In the genomic region with DNA sequence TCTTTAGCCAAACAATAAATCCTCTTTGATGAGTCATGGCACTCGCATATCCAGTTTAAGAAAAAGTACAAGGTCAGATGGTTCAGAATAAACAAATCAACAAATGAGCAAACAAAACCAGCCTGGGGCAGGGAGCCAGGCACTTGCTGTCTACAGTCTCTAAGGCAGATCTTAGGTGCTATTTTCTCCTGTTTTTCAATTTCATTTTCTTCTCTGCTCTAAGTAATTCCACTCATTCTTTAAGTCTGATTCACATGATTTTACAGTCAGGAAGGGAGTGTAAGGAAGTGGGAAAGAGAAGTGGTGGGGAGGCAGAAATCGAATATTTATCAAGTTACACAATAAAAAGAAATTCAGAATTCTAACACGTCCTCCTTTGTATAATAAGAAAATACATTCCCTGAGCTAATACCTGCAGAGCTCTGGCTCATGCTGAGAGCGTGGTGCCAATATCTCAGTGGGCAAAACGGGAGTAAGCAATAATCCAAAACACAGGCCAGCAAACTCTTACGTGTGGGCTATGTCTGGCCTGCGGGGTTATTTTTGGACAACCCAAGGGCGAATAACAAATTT, we compare ENCODE assay signal across 9 cellular contexts.
DNase-seq lines count a peak whose midpoint lies in the region; ATAC-seq and TF ChIP-seq lines count a peak whose summit lies in the region.
"Had no signal": no experiment of that assay in that cellular context is flagged by ENCODE, and none has a peak within 500 bp of the region (broad histone marks: within the 10 kb centered on the region; RNA-seq: fewer than 3 reads in every experiment).

No MANE protein-coding gene starts in this region.

- H3K36me3 Mint-ChIP-seq in chondrocyte (ENCODE audit: low read depth) (peaks cover 1% of the 10 kb centered on the region), mesothelial cell of epicardium (peaks cover 37% of the 10 kb centered on the region)

- TF ChIP-seq CTCF in C4-2B (conservative IDR thresholded peaks at IDR 0.05) (no peak), chondrocyte (IDR thresholded peaks at IDR 0.05) (no peak), mesothelial cell of epicardium (IDR thresholded peaks at IDR 0.05; ENCODE audit: unreplicated experiment) (no peak)

- H3K27ac Mint-ChIP-seq in chondrocyte (ENCODE audit: unreplicated experiment) = peak overlapping the region; percentile 82
- H3K27ac Mint-ChIP-seq in mesothelial cell of epicardium = peak overlapping the region; percentile 87

- ATAC-seq in GM18909 (IDR thresholded peaks at IDR 0.05; ENCODE audit: poor library complexity, unreplicated experiment) = no peak

- H3K4me1 Mint-ChIP-seq in chondrocyte (ENCODE audit: low read depth) = peaks cover 41% of the 10 kb centered on the region
- H3K4me1 Mint-ChIP-seq in mesothelial cell of epicardium = peaks cover 25% of the 10 kb centered on the region

- H3K9me3 Mint-ChIP-seq in chondrocyte (ENCODE audit: low read depth) (no peaks in the 10 kb centered on the region), mesothelial cell of epicardium (peaks cover 24% of the 10 kb centered on the region)

- H3K27ac ChIP-seq in C4-2B = peak overlapping the region; percentile 76; the same call in 1 of the 2 replicates

- peak; percentile 40 for DNase-seq in MV-4-11 (lab: John Stamatoyannopoulos, UW)
- DNase-seq in chondrocyte (ENCODE audit: low spot score) = no peak
- no peak for DNase-seq in mesothelial cell of epicardium (ENCODE audit: low spot score in 2 of 2, unreplicated experiment in 2 of 2)
- DNase-seq in NCI-H2107 (lab: John Stamatoyannopoulos, UW) = no peak
- no peak for DNase-seq in NCI-H345 (lab: John Stamatoyannopoulos, UW)
- DNase-seq in medulla oblongata (ENCODE audit: extremely low spot score) = no peak
- DNase-seq: NCI-H1694 had no signal

- H3K27me3 Mint-ChIP-seq in chondrocyte (ENCODE audit: low read depth) (no peaks in the 10 kb centered on the region), mesothelial cell of epicardium (ENCODE audit: low read depth) (no peaks in the 10 kb centered on the region)

- peak overlapping the region; percentile 43 for H3K4me3 Mint-ChIP-seq in chondrocyte (ENCODE audit: unreplicated experiment)
- H3K4me3 Mint-ChIP-seq in mesothelial cell of epicardium = no peak overlapping the region
